In genomic region chr4:143513314-143514211, GRCh38 we compare ENCODE assay signal across 8 cellular contexts. TPM values are rescaled to one million over a fixed set of nuclear protein-coding genes. Genes with fewer than 3 reads are reported as not detected.
A peak's percentile ranks its signal among the peaks of the same experiment; 100 is the strongest.
DNase-seq lines count a peak whose midpoint lies in the region; ATAC-seq and TF ChIP-seq lines count a peak whose summit lies in the region.

SMARCA5 (plus strand) TSS chr4:143513702; CDS start chr4:143513925, 223 bp downstream.

- DNase-seq in GM06990 (ENCODE audit: extremely low read depth, insufficient read length) = peak; percentile 95
- DNase-seq in NCI-H1092 (lab: John Stamatoyannopoulos, UW) = peak; percentile 96
- peak; percentile 96 for DNase-seq in globus pallidus (ENCODE audit: low spot score)
- DNase-seq in nucleus accumbens (lab: John Stamatoyannopoulos, UW) = peak; percentile 51 to 99 (median 95)
- peak; percentile 98 for DNase-seq in suprapubic skin (ENCODE audit: low spot score in 2 of 2)

- peak within 1 kb of the TSS; percentile 98 for H3K27ac ChIP-seq in suprapubic skin

- H3K4me1 Mint-ChIP-seq in activated naive CD4-positive, alpha-beta T cell treated with anti-CD3 and anti-CD28 coated beads, Interleukin-2, amount 50 U/mL, for 24 hours = peaks cover 38% of the 10 kb centered on the region

- WGBS in suprapubic skin = under 1% methylated on average over 59 of the region's 91 CpGs

- H3K27ac Mint-ChIP-seq in activated naive CD4-positive, alpha-beta T cell treated with anti-CD3 and anti-CD28 coated beads, Interleukin-2, amount 50 U/mL, for 24 hours = peak within 1 kb of the TSS; percentile 99

- peak; percentile 15 to 82 for TF ChIP-seq POLR2A in suprapubic skin (IDR thresholded peaks at IDR 0.05)

- H3K27me3 Mint-ChIP-seq in activated naive CD4-positive, alpha-beta T cell treated with anti-CD3 and anti-CD28 coated beads, Interleukin-2, amount 50 U/mL, for 24 hours = no peaks in the 10 kb centered on the region

- peaks cover 12% of the 10 kb centered on the region for H3K36me3 Mint-ChIP-seq in activated naive CD4-positive, alpha-beta T cell treated with anti-CD3 and anti-CD28 coated beads, Interleukin-2, amount 50 U/mL, for 24 hours

- ATAC-seq in HG02588 (IDR thresholded peaks at IDR 0.05; ENCODE audit: unreplicated experiment) (peak; percentile 82), SK-N-SH treated with all-trans-retinoic acid at 6 μM for 48 hours (peak; percentile 88)

- no peaks in the 10 kb centered on the region for H3K9me3 Mint-ChIP-seq in activated naive CD4-positive, alpha-beta T cell treated with anti-CD3 and anti-CD28 coated beads, Interleukin-2, amount 50 U/mL, for 24 hours

- peak within 1 kb of the TSS; percentile 96 for H3K4me3 Mint-ChIP-seq in activated naive CD4-positive, alpha-beta T cell treated with anti-CD3 and anti-CD28 coated beads, Interleukin-2, amount 50 U/mL, for 24 hours

- H3K9me3 ChIP-seq in suprapubic skin = no peaks in the 10 kb centered on the region

- no peak for TF ChIP-seq CTCF in GM06990 (IDR thresholded peaks at IDR 0.05; ENCODE audit: insufficient read depth, low read length, poor library complexity, severe bottlenecking)
- no peak for TF ChIP-seq CTCF in suprapubic skin (IDR thresholded peaks at IDR 0.05)

- TF ChIP-seq EP300 in suprapubic skin (IDR thresholded peaks at IDR 0.05) = no peak

- H3K4me1 ChIP-seq in suprapubic skin = peaks cover 31% of the 10 kb centered on the region

- H3K27me3 ChIP-seq in GM06990 (replicated peaks; ENCODE audit: control insufficient read depth, insufficient read depth, low read length) (no peaks in the 10 kb centered on the region), suprapubic skin (no peaks in the 10 kb centered on the region)

- H3K4me3 ChIP-seq in GM06990 (replicated peaks; ENCODE audit: low read depth, low read length) = peak within 1 kb of the TSS; percentile 92
- H3K4me3 ChIP-seq in suprapubic skin = peak within 1 kb of the TSS; percentile 97

- no peaks in the 10 kb centered on the region for H3K36me3 ChIP-seq in GM06990 (ENCODE audit: control insufficient read depth, insufficient read depth, low read length)
- H3K36me3 ChIP-seq in suprapubic skin = no peaks in the 10 kb centered on the region

TF ChIP-seq in SK-N-SH treated with all-trans-retinoic acid at 6 μM for 48 hours, 23 proteins besides CTCF, POLR2A, EP300 and RAD21:
- 0 out of 2 replicates have a peak, but pooled peaks have one; percentile 31 for TF ChIP-seq CSDC2 (CRISPR knock-in tag; IDR thresholded peaks at IDR 0.05)
- TF ChIP-seq CSRNP3 (CRISPR knock-in tag; IDR thresholded peaks at IDR 0.05) = no peak
- TF ChIP-seq TSHZ2 (CRISPR knock-in tag; IDR thresholded peaks at IDR 0.05) = 0 out of 2 replicates have a peak, but pooled peaks have one; percentile 30
- TF ChIP-seq ZFP3 (CRISPR knock-in tag; IDR thresholded peaks at IDR 0.05) = peak; percentile 53; the same call in 1 of the 2 replicates

RNA-seq across cellular contexts. Expression of gene SMARCA5, which starts in this region (rescaled TPM):
- 10 to 100 TPM; 14.8 to 25.8 (median 19.6) TPM for total RNA-seq in suprapubic skin

Comparison
In these comparisons a context has a peak if more than half of its experiments do, and no peak if none do; other contexts are left out.
1. Peak in every context shown above with its lines: DNase-seq, ATAC-seq, H3K4me3 ChIP-seq and H3K27ac ChIP-seq.